In the genomic region with DNA sequence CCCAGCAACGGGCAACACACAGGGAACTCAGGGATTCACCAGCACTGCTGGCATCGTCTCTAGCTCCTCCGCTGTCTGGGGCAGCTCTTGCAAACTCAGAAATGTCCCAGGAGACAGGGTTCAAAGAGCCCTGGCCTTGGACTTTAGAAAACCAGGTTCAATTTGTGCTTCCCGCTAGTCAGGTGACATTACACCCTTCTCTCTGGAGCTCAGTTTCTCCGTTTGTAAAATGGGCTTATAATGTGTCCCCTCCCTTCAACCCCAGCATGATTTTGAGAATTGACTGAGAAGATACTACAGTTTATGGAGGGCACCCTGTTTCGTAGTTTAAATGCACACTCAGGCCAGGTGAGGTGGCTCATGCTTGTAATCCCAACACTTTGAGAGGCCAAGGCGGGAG, we compare ENCODE assay signal across 22 cellular contexts. TPM values are rescaled to one million over a fixed set of nuclear protein-coding genes. Genes with fewer than 3 reads are reported as not detected.
DNase-seq lines count a peak whose midpoint lies in the region; ATAC-seq, FAIRE-seq and TF ChIP-seq lines count a peak whose summit lies in the region.
"Had no signal": no experiment of that assay in that cellular context is flagged by ENCODE, and none has a peak within 500 bp of the region (broad histone marks: within the 10 kb centered on the region; RNA-seq: fewer than 3 reads in every experiment).

No MANE protein-coding gene starts in this region.

- no peak for FAIRE-seq in keratinocyte (lab: Jason Lieb, UNC)
- FAIRE-seq: A204.1, G401.6, GM12891 had no signal

- H3K9ac ChIP-seq in keratinocyte (ENCODE audit: control insufficient read depth, extremely low read depth, insufficient read depth, low read length): no peak overlapping the region

- H3K9me1 ChIP-seq in keratinocyte (ENCODE audit: control insufficient read depth, extremely low read depth, insufficient read depth, low read length): no peaks in the 10 kb centered on the region

- H3K4me1 Mint-ChIP-seq in activated CD8-positive, alpha-beta memory T cell treated with anti-CD3 and anti-CD28 coated beads, Interleukin-2, amount 10 ng/mL, durations not matched to agents 7 days and 5 days: peaks cover 49% of the 10 kb centered on the region
- peaks cover 51% of the 10 kb centered on the region for H3K4me1 Mint-ChIP-seq in activated T-helper 1 cell treated with anti-CD3 and anti-CD28 coated beads, Interleukin-12 subunit alpha, Interleukin-12 subunit beta, Interleukin-2, Interleukin-4 antibody, amounts not matched to agents 30 ng/mL and 10 ng/mL and 1 ng/mL, durations not matched to agents 14 hours and 24 hours and 36 hours (ENCODE audit: low read depth)

- H3K4me1 ChIP-seq in keratinocyte (ENCODE audit: control insufficient read depth, extremely low read depth, insufficient read depth, low read length): peaks cover 50% of the 10 kb centered on the region
- H3K4me1 ChIP-seq in osteoblast (ENCODE audit: insufficient read depth, low read length): peaks cover 17% of the 10 kb centered on the region

- intact Hi-C loops in activated T-helper 1 cell treated with anti-CD3 and anti-CD28 coated beads, Interleukin-12 subunit alpha, Interleukin-12 subunit beta, Interleukin-2, Interleukin-4 antibody, amounts not matched to agents 30 ng/mL and 10 ng/mL and 1 ng/mL, durations not matched to agents 14 hours and 24 hours and 36 hours (cut with micrococcal nuclease): loop anchor here (5.0 kb wide), 1 partner anchor 56 kb away; a partner anchor contains a TSS

- H4K20me1 ChIP-seq in keratinocyte (ENCODE audit: control insufficient read depth, extremely low read depth, insufficient read depth, low read length) (no peaks in the 10 kb centered on the region), osteoblast (ENCODE audit: insufficient read depth, low read length) (no peaks in the 10 kb centered on the region)

- TF ChIP-seq CTCF in keratinocyte (optimal IDR thresholded peaks at IDR 0.05 in 1 of 3, IDR thresholded peaks at IDR 0.05 in 1 of 3, conservative IDR thresholded peaks at IDR 0.05 in 1 of 3; ENCODE audit: extremely low read depth in 1 of 3, insufficient read depth in 2 of 3, low read length in 3 of 3) (no peak), osteoblast (IDR thresholded peaks at IDR 0.05; ENCODE audit: extremely low read depth, low read depth, low read length) (no peak)

- CTCF ChIA-PET in activated CD8-positive, alpha-beta memory T cell treated with anti-CD3 and anti-CD28 coated beads, Interleukin-2, amount 10 ng/mL, durations not matched to agents 7 days and 5 days (lab: Charles Lee): interaction anchor here (1.0 to 2.8 kb wide), 4 partner anchors 9 to 119 kb away, joined by 3 to 11 read pairs (median 4); no protein-coding TSS in a partner anchor

- H3K4me3 ChIP-seq in keratinocyte (ENCODE audit: control insufficient read depth in 2 of 3, extremely low read depth in 1 of 3, insufficient read depth in 2 of 3, low read depth in 1 of 3, low read length in 3 of 3) (no peak overlapping the region), osteoblast (ENCODE audit: insufficient read depth, low read length) (no peak overlapping the region)

- peak overlapping the region; percentile 21 for H3K4me3 Mint-ChIP-seq in activated CD8-positive, alpha-beta memory T cell treated with anti-CD3 and anti-CD28 coated beads, Interleukin-2, amount 10 ng/mL, durations not matched to agents 7 days and 5 days
- H3K4me3 Mint-ChIP-seq in activated T-helper 1 cell treated with anti-CD3 and anti-CD28 coated beads, Interleukin-12 subunit alpha, Interleukin-12 subunit beta, Interleukin-2, Interleukin-4 antibody, amounts not matched to agents 30 ng/mL and 10 ng/mL and 1 ng/mL, durations not matched to agents 14 hours and 24 hours and 36 hours: peak overlapping the region; percentile 31

- H3K36me3 ChIP-seq in keratinocyte (ENCODE audit: control insufficient read depth in 2 of 2, extremely low read depth in 1 of 2, insufficient read depth in 2 of 2, low read length in 2 of 2) (no peaks in the 10 kb centered on the region), osteoblast (ENCODE audit: insufficient read depth, low read length) (no peaks in the 10 kb centered on the region)

- H3K79me2 ChIP-seq in keratinocyte (ENCODE audit: control insufficient read depth, insufficient read depth, low read length) (no peaks in the 10 kb centered on the region), osteoblast (ENCODE audit: insufficient read depth, low read length) (no peaks in the 10 kb centered on the region)

- H3K27ac ChIP-seq in keratinocyte (ENCODE audit: control insufficient read depth, insufficient read depth, low read length) (no peak overlapping the region), osteoblast (ENCODE audit: low read depth, low read length) (no peak overlapping the region)
- H3K27ac ChIP-seq: C4-2B had no signal

- H3K36me3 Mint-ChIP-seq in activated CD8-positive, alpha-beta memory T cell treated with anti-CD3 and anti-CD28 coated beads, Interleukin-2, amount 10 ng/mL, durations not matched to agents 7 days and 5 days: no peaks in the 10 kb centered on the region
- peaks cover 3% of the 10 kb centered on the region for H3K36me3 Mint-ChIP-seq in activated T-helper 1 cell treated with anti-CD3 and anti-CD28 coated beads, Interleukin-12 subunit alpha, Interleukin-12 subunit beta, Interleukin-2, Interleukin-4 antibody, amounts not matched to agents 30 ng/mL and 10 ng/mL and 1 ng/mL, durations not matched to agents 14 hours and 24 hours and 36 hours (ENCODE audit: low read depth)

- H3K27me3 Mint-ChIP-seq in activated CD8-positive, alpha-beta memory T cell treated with anti-CD3 and anti-CD28 coated beads, Interleukin-2, amount 10 ng/mL, durations not matched to agents 7 days and 5 days: peaks cover 6% of the 10 kb centered on the region
- peaks cover 5% of the 10 kb centered on the region for H3K27me3 Mint-ChIP-seq in activated T-helper 1 cell treated with anti-CD3 and anti-CD28 coated beads, Interleukin-12 subunit alpha, Interleukin-12 subunit beta, Interleukin-2, Interleukin-4 antibody, amounts not matched to agents 30 ng/mL and 10 ng/mL and 1 ng/mL, durations not matched to agents 14 hours and 24 hours and 36 hours (ENCODE audit: insufficient read depth)

- no peaks in the 10 kb centered on the region for H3K9me3 Mint-ChIP-seq in activated CD8-positive, alpha-beta memory T cell treated with anti-CD3 and anti-CD28 coated beads, Interleukin-2, amount 10 ng/mL, durations not matched to agents 7 days and 5 days (ENCODE audit: low read depth)
- H3K9me3 Mint-ChIP-seq in activated T-helper 1 cell treated with anti-CD3 and anti-CD28 coated beads, Interleukin-12 subunit alpha, Interleukin-12 subunit beta, Interleukin-2, Interleukin-4 antibody, amounts not matched to agents 30 ng/mL and 10 ng/mL and 1 ng/mL, durations not matched to agents 14 hours and 24 hours and 36 hours: no peaks in the 10 kb centered on the region

- H2AFZ ChIP-seq in keratinocyte (ENCODE audit: control insufficient read depth, low read length) (peak overlapping the region; percentile 86), osteoblast (ENCODE audit: low read length) (peak overlapping the region; percentile 50)

- no peak for DNase-seq in activated CD8-positive, alpha-beta memory T cell treated with anti-CD3 and anti-CD28 coated beads, Interleukin-2, amount 10 ng/mL, durations not matched to agents 7 days and 5 days
- DNase-seq in activated CD8-positive, alpha-beta memory T cell treated with anti-CD3 and anti-CD28 coated beads, Interleukin-2, amount 50 U/mL, for 48 hours: no peak
- DNase-seq in activated T-helper 1 cell treated with anti-CD3 and anti-CD28 coated beads, Interleukin-12 subunit alpha, Interleukin-12 subunit beta, Interleukin-2, Interleukin-4 antibody, amounts not matched to agents 30 ng/mL and 10 ng/mL and 1 ng/mL, durations not matched to agents 14 hours and 24 hours and 36 hours (ENCODE audit: low spot score): no peak
- DNase-seq in keratinocyte (ENCODE audit: low read depth, low spot score): no peak
- peak; percentile 18 for DNase-seq in osteoblast (ENCODE audit: insufficient read length, low spot score, missing footprints)
- DNase-seq in activated T-cell treated with anti-CD3 and anti-CD28 coated beads for 4 hours: no peak
- DNase-seq in NK-92 (lab: John Stamatoyannopoulos, UW; ENCODE audit: unreplicated experiment): no peak
- DNase-seq in COLO668 (lab: John Stamatoyannopoulos, UW; ENCODE audit: unreplicated experiment): no peak
- DNase-seq: DMS79, KG1, NCI-H1105, NCI-H187 treated with DMSO at 0.1 percent for 48 hours, NCI-H446 treated with DMSO at 0.1 percent for 48 hours, NCI-H774, Right ventricle myocardium superior had no signal

- ATAC-seq in activated CD8-positive, alpha-beta memory T cell treated with anti-CD3 and anti-CD28 coated beads, Interleukin-2, amount 10 ng/mL, durations not matched to agents 7 days and 5 days: no peak
- ATAC-seq: HCT116, Panc1 had no signal

- H3K9me3 ChIP-seq in keratinocyte (ENCODE audit: control insufficient read depth, low read depth, low read length): no peaks in the 10 kb centered on the region
- H3K9me3 ChIP-seq in osteoblast (ENCODE audit: low read depth, low read length): no peaks in the 10 kb centered on the region

- peak overlapping the region; percentile 36 for H3K4me2 ChIP-seq in keratinocyte (ENCODE audit: control insufficient read depth, extremely low read depth, insufficient read depth, low read depth, low read length)
- H3K4me2 ChIP-seq in osteoblast (ENCODE audit: insufficient read depth, low read length): no peak overlapping the region

- H3K27ac Mint-ChIP-seq in activated CD8-positive, alpha-beta memory T cell treated with anti-CD3 and anti-CD28 coated beads, Interleukin-2, amount 10 ng/mL, durations not matched to agents 7 days and 5 days: no peak overlapping the region
- H3K27ac Mint-ChIP-seq in activated T-helper 1 cell treated with anti-CD3 and anti-CD28 coated beads, Interleukin-12 subunit alpha, Interleukin-12 subunit beta, Interleukin-2, Interleukin-4 antibody, amounts not matched to agents 30 ng/mL and 10 ng/mL and 1 ng/mL, durations not matched to agents 14 hours and 24 hours and 36 hours: no peak overlapping the region

- H3K27me3 ChIP-seq in keratinocyte (ENCODE audit: control insufficient read depth, extremely low read depth, insufficient read depth, low read length): no peaks in the 10 kb centered on the region
- no peaks in the 10 kb centered on the region for H3K27me3 ChIP-seq in osteoblast (ENCODE audit: insufficient read depth, low read length)

- dilution Hi-C loops in keratinocyte (cut with MboI; ENCODE audit: extremely low pct_ligation_motif_present, low sequenced_read_pairs): no loop called here

RNA-seq across cellular contexts. Expression of a gene that starts 1.9 kb away (rescaled TPM):
- 10 to 100 TPM in 1 of 2 experiments, 1 to 10 TPM in 1; 6.7 to 13.9 TPM for total RNA-seq in activated CD8-positive, alpha-beta memory T cell treated with anti-CD3 and anti-CD28 coated beads, Interleukin-2, amount 10 ng/mL, durations not matched to agents 7 days and 5 days
- total RNA-seq in activated T-helper 1 cell treated with anti-CD3 and anti-CD28 coated beads, Interleukin-12 subunit alpha, Interleukin-12 subunit beta, Interleukin-2, Interleukin-4 antibody, amounts not matched to agents 30 ng/mL and 10 ng/mL and 1 ng/mL, durations not matched to agents 14 hours and 24 hours and 36 hours: 2.6 and 3.8 TPM in 2 replicates
- polyA plus RNA-seq in keratinocyte: 5.1 to 9.5 TPM (median 9.0 TPM) in 3 replicates
- polyA plus RNA-seq in keratinocyte (2011; ENCODE audit: low read depth): 2.4 TPM
- 1.9 and 2.1 TPM in 2 replicates for polyA plus RNA-seq in keratinocyte (2011; cell fraction: cytosol; rRNA removed)
- 30.5 and 34.7 TPM in 2 replicates for polyA plus RNA-seq in keratinocyte (2011; cell fraction: nucleus; rRNA removed)
- 0.85 and 9.1 TPM in 2 replicates for polyA plus RNA-seq in keratinocyte (2012; ENCODE audit: low replicate concordance)
- 1.4 to 6.3 TPM (median 4.1 TPM) in 3 replicates for polyA minus RNA-seq in keratinocyte
- 5.6 TPM for polyA minus RNA-seq in keratinocyte (2011; cell fraction: cytosol; rRNA and poly(A)+ RNA removed)
- 4.7 and 7.4 TPM in 2 replicates for polyA minus RNA-seq in keratinocyte (2011; cell fraction: nucleus; rRNA and poly(A)+ RNA removed)
- 0.36 and 0.88 TPM in 2 replicates for total RNA-seq in osteoblast
- total RNA-seq: M059J had no signal

RNA-seq across cellular contexts. Expression of a gene that starts 26.2 kb away (rescaled TPM):
- total RNA-seq in activated CD8-positive, alpha-beta memory T cell treated with anti-CD3 and anti-CD28 coated beads, Interleukin-2, amount 10 ng/mL, durations not matched to agents 7 days and 5 days: not detected
- total RNA-seq in activated T-helper 1 cell treated with anti-CD3 and anti-CD28 coated beads, Interleukin-12 subunit alpha, Interleukin-12 subunit beta, Interleukin-2, Interleukin-4 antibody, amounts not matched to agents 30 ng/mL and 10 ng/mL and 1 ng/mL, durations not matched to agents 14 hours and 24 hours and 36 hours: not detected in 2 replicates
- polyA plus RNA-seq in keratinocyte: 50.7 to 155 TPM (median 66.7 TPM) in 3 replicates
- polyA plus RNA-seq in keratinocyte (2011; ENCODE audit: low read depth): 34.9 TPM
- polyA plus RNA-seq in keratinocyte (2011; cell fraction: cytosol; rRNA removed): 66.6 and 129 TPM in 2 replicates
- 115 and 162 TPM in 2 replicates for polyA plus RNA-seq in keratinocyte (2011; cell fraction: nucleus; rRNA removed)
- polyA plus RNA-seq in keratinocyte (2012; ENCODE audit: low replicate concordance): 41.8 and 249 TPM in 2 replicates
- 47.1 to 355 TPM (median 69.7 TPM) in 3 replicates for polyA minus RNA-seq in keratinocyte
- 128 TPM for polyA minus RNA-seq in keratinocyte (2011; cell fraction: cytosol; rRNA and poly(A)+ RNA removed)
- 133 and 152 TPM in 2 replicates for polyA minus RNA-seq in keratinocyte (2011; cell fraction: nucleus; rRNA and poly(A)+ RNA removed)
- not detected in 2 replicates for total RNA-seq in osteoblast

RNA-seq across cellular contexts. Expression of a gene that starts 27.6 kb away (rescaled TPM):
- 10 to 100 TPM; 30.3 to 33.2 TPM for total RNA-seq in activated CD8-positive, alpha-beta memory T cell treated with anti-CD3 and anti-CD28 coated beads, Interleukin-2, amount 10 ng/mL, durations not matched to agents 7 days and 5 days
- 53.4 and 54.2 TPM in 2 replicates for total RNA-seq in activated T-helper 1 cell treated with anti-CD3 and anti-CD28 coated beads, Interleukin-12 subunit alpha, Interleukin-12 subunit beta, Interleukin-2, Interleukin-4 antibody, amounts not matched to agents 30 ng/mL and 10 ng/mL and 1 ng/mL, durations not matched to agents 14 hours and 24 hours and 36 hours
- polyA plus RNA-seq in keratinocyte: 25.5 to 28.5 TPM (median 28.2 TPM) in 3 replicates
- polyA plus RNA-seq in keratinocyte (2011; ENCODE audit: low read depth): 11.0 TPM
- 14.4 and 15.4 TPM in 2 replicates for polyA plus RNA-seq in keratinocyte (2011; cell fraction: cytosol; rRNA removed)
- 58.5 and 61.1 TPM in 2 replicates for polyA plus RNA-seq in keratinocyte (2011; cell fraction: nucleus; rRNA removed)
- 20.2 and 28.1 TPM in 2 replicates for polyA plus RNA-seq in keratinocyte (2012; ENCODE audit: low replicate concordance)
- 15.0 to 22.0 TPM (median 20.6 TPM) in 3 replicates for polyA minus RNA-seq in keratinocyte
- 16.1 TPM for polyA minus RNA-seq in keratinocyte (2011; cell fraction: cytosol; rRNA and poly(A)+ RNA removed)
- polyA minus RNA-seq in keratinocyte (2011; cell fraction: nucleus; rRNA and poly(A)+ RNA removed): 22.8 and 23.6 TPM in 2 replicates
- 23.9 and 26.5 TPM in 2 replicates for total RNA-seq in osteoblast

RNA-seq across cellular contexts. Expression of a gene that starts 37.6 kb away (rescaled TPM):
- total RNA-seq in activated CD8-positive, alpha-beta memory T cell treated with anti-CD3 and anti-CD28 coated beads, Interleukin-2, amount 10 ng/mL, durations not matched to agents 7 days and 5 days: not detected
- not detected in 2 replicates for total RNA-seq in activated T-helper 1 cell treated with anti-CD3 and anti-CD28 coated beads, Interleukin-12 subunit alpha, Interleukin-12 subunit beta, Interleukin-2, Interleukin-4 antibody, amounts not matched to agents 30 ng/mL and 10 ng/mL and 1 ng/mL, durations not matched to agents 14 hours and 24 hours and 36 hours
- polyA plus RNA-seq in keratinocyte: not detected in 3 replicates
- polyA plus RNA-seq in keratinocyte (2011; ENCODE audit: low read depth): not detected
- not detected in 2 replicates for polyA plus RNA-seq in keratinocyte (2011; cell fraction: cytosol; rRNA removed)
- polyA plus RNA-seq in keratinocyte (2011; cell fraction: nucleus; rRNA removed): not detected in 2 replicates
- 0.48 and 0.80 TPM in 2 replicates for polyA plus RNA-seq in keratinocyte (2012; ENCODE audit: low replicate concordance)
- not detected in 3 replicates for polyA minus RNA-seq in keratinocyte
- polyA minus RNA-seq in keratinocyte (2011; cell fraction: cytosol; rRNA and poly(A)+ RNA removed): not detected
- polyA minus RNA-seq in keratinocyte (2011; cell fraction: nucleus; rRNA and poly(A)+ RNA removed): not detected in 2 replicates
- not detected in 2 replicates for total RNA-seq in osteoblast
- total RNA-seq: M059J had no signal

RNA-seq across cellular contexts. Expression of a gene that starts 40.7 kb away (rescaled TPM):
- total RNA-seq in activated CD8-positive, alpha-beta memory T cell treated with anti-CD3 and anti-CD28 coated beads, Interleukin-2, amount 10 ng/mL, durations not matched to agents 7 days and 5 days: 10 to 100 TPM; 29.9 to 35.2 TPM
- 20.5 and 22.5 TPM in 2 replicates for total RNA-seq in activated T-helper 1 cell treated with anti-CD3 and anti-CD28 coated beads, Interleukin-12 subunit alpha, Interleukin-12 subunit beta, Interleukin-2, Interleukin-4 antibody, amounts not matched to agents 30 ng/mL and 10 ng/mL and 1 ng/mL, durations not matched to agents 14 hours and 24 hours and 36 hours
- 17.2 to 30.4 TPM (median 21.3 TPM) in 3 replicates for polyA plus RNA-seq in keratinocyte
- 13.2 TPM for polyA plus RNA-seq in keratinocyte (2011; ENCODE audit: low read depth)
- polyA plus RNA-seq in keratinocyte (2011; cell fraction: cytosol; rRNA removed): 9.5 and 18.5 TPM in 2 replicates
- 80.5 and 131 TPM in 2 replicates for polyA plus RNA-seq in keratinocyte (2011; cell fraction: nucleus; rRNA removed)
- polyA plus RNA-seq in keratinocyte (2012; ENCODE audit: low replicate concordance): 15.7 and 35.8 TPM in 2 replicates
- polyA minus RNA-seq in keratinocyte: 19.1 to 70.4 TPM (median 26.5 TPM) in 3 replicates
- polyA minus RNA-seq in keratinocyte (2011; cell fraction: cytosol; rRNA and poly(A)+ RNA removed): 18.8 TPM
- polyA minus RNA-seq in keratinocyte (2011; cell fraction: nucleus; rRNA and poly(A)+ RNA removed): 27.4 and 29.4 TPM in 2 replicates
- total RNA-seq in osteoblast: 126 and 142 TPM in 2 replicates
